Comparison of ENCODE assay signal across 1 cellular context in genomic region chr5:154820383-154820782, GRCh38.
TF ChIP-seq lines count a peak whose summit lies in the region.

No MANE protein-coding gene starts in this region.

TF ChIP-seq in HepG2, 621 proteins besides CTCF, POLR2A, EP300 and RAD21:
- TF ChIP-seq RBM22 (optimal IDR thresholded peaks at IDR 0.05; ENCODE audit: low read length) (peak; percentile 55), HOXA7 (CRISPR knock-in tag; IDR thresholded peaks at IDR 0.05) (no peak)
